15 cellular contexts compared by ENCODE assay signal in genomic region chr17:75889454-75889853, GRCh38. TPM values are rescaled to one million over a fixed set of nuclear protein-coding genes. Genes with fewer than 3 reads are reported as not detected.
DNase-seq lines count a peak whose midpoint lies in the region; ATAC-seq lines count a peak whose summit lies in the region.
"Had no signal": no experiment of that assay in that cellular context is flagged by ENCODE, and none has a peak within 500 bp of the region (broad histone marks: within the 10 kb centered on the region; RNA-seq: fewer than 3 reads in every experiment).

No MANE protein-coding gene starts in this region.

- H3K4me3 Mint-ChIP-seq in activated CD8-positive, alpha-beta memory T cell treated with anti-CD3 and anti-CD28 coated beads, Interleukin-2, amount 10 ng/mL, durations not matched to agents 7 days and 5 days: no peak overlapping the region
- no peak overlapping the region for H3K4me3 Mint-ChIP-seq in T-helper 17 cell
- H3K4me3 Mint-ChIP-seq in stimulated activated effector memory CD8-positive, alpha-beta T cell treated with anti-CD3 and anti-CD28 coated beads, Interleukin-12 subunit alpha, Interleukin-12 subunit beta, amount 100 ng/mL, for 72 hours: no peak overlapping the region
- H3K4me3 Mint-ChIP-seq: dendritic cell treated with granulocyte-macrophage colony-stimulating factor and Interleukin-4, amounts not matched to agents 40 ng/mL and 50 ng/mL, for 4 days had no signal

- peaks cover 8% of the 10 kb centered on the region for H3K4me1 Mint-ChIP-seq in activated CD8-positive, alpha-beta memory T cell treated with anti-CD3 and anti-CD28 coated beads, Interleukin-2, amount 10 ng/mL, durations not matched to agents 7 days and 5 days
- peaks cover 13% of the 10 kb centered on the region for H3K4me1 Mint-ChIP-seq in T-helper 17 cell
- peaks cover 15% of the 10 kb centered on the region for H3K4me1 Mint-ChIP-seq in stimulated activated effector memory CD8-positive, alpha-beta T cell treated with anti-CD3 and anti-CD28 coated beads, Interleukin-12 subunit alpha, Interleukin-12 subunit beta, amount 100 ng/mL, for 72 hours

- no peak for DNase-seq in activated CD8-positive, alpha-beta memory T cell treated with anti-CD3 and anti-CD28 coated beads, Interleukin-2, amount 10 ng/mL, durations not matched to agents 7 days and 5 days
- no peak for DNase-seq in activated CD8-positive, alpha-beta memory T cell treated with anti-CD3 and anti-CD28 coated beads, Interleukin-2, amount 50 U/mL, for 4 hours
- DNase-seq in T-helper 17 cell: no peak
- DNase-seq in stimulated activated effector memory CD8-positive, alpha-beta T cell treated with anti-CD3 and anti-CD28 coated beads, Interleukin-12 subunit alpha, Interleukin-12 subunit beta, amount 100 ng/mL, for 72 hours (ENCODE audit: low spot score in 2 of 2): no peak
- no peak for DNase-seq in SW 1271 (lab: John Stamatoyannopoulos, UW)
- DNase-seq: ACHN; CD8-positive, alpha-beta memory T cell; hippocampal formation; left cardiac atrium; NCI-H1930; NCI-H526 had no signal

- CTCF ChIA-PET in activated CD8-positive, alpha-beta memory T cell treated with anti-CD3 and anti-CD28 coated beads, Interleukin-2, amount 10 ng/mL, durations not matched to agents 7 days and 5 days (lab: Charles Lee): interaction anchor here (1.4 to 2.3 kb wide), 6 partner anchors 10 to 140 kb away, joined by 4 to 10 read pairs (median 4); partner anchors contain the start of genes TRIM47 and WBP2

- peaks cover 5% of the 10 kb centered on the region for H3K36me3 Mint-ChIP-seq in activated CD8-positive, alpha-beta memory T cell treated with anti-CD3 and anti-CD28 coated beads, Interleukin-2, amount 10 ng/mL, durations not matched to agents 7 days and 5 days
- no peaks in the 10 kb centered on the region for H3K36me3 Mint-ChIP-seq in T-helper 17 cell (ENCODE audit: low read depth)
- H3K36me3 Mint-ChIP-seq in stimulated activated effector memory CD8-positive, alpha-beta T cell treated with anti-CD3 and anti-CD28 coated beads, Interleukin-12 subunit alpha, Interleukin-12 subunit beta, amount 100 ng/mL, for 72 hours: peaks cover 28% of the 10 kb centered on the region

- H3K9me3 Mint-ChIP-seq in activated CD8-positive, alpha-beta memory T cell treated with anti-CD3 and anti-CD28 coated beads, Interleukin-2, amount 10 ng/mL, durations not matched to agents 7 days and 5 days (ENCODE audit: low read depth): no peaks in the 10 kb centered on the region
- H3K9me3 Mint-ChIP-seq in stimulated activated effector memory CD8-positive, alpha-beta T cell treated with anti-CD3 and anti-CD28 coated beads, Interleukin-12 subunit alpha, Interleukin-12 subunit beta, amount 100 ng/mL, for 72 hours: no peaks in the 10 kb centered on the region
- H3K9me3 Mint-ChIP-seq: CD8-positive, alpha-beta memory T cell; dendritic cell treated with granulocyte-macrophage colony-stimulating factor and Interleukin-4, amounts not matched to agents 40 ng/mL and 50 ng/mL, for 4 days had no signal

- H3K9me3 ChIP-seq in T-helper 17 cell (ENCODE audit: control insufficient read depth, low read length, poor library complexity, severe bottlenecking): no peaks in the 10 kb centered on the region
- H3K9me3 ChIP-seq: vagina had no signal

- H3K27ac Mint-ChIP-seq in activated CD8-positive, alpha-beta memory T cell treated with anti-CD3 and anti-CD28 coated beads, Interleukin-2, amount 10 ng/mL, durations not matched to agents 7 days and 5 days: peak overlapping the region; percentile 6
- peak overlapping the region; percentile 4 for H3K27ac Mint-ChIP-seq in T-helper 17 cell
- H3K27ac Mint-ChIP-seq in stimulated activated effector memory CD8-positive, alpha-beta T cell treated with anti-CD3 and anti-CD28 coated beads, Interleukin-12 subunit alpha, Interleukin-12 subunit beta, amount 100 ng/mL, for 72 hours: peak overlapping the region; percentile 9
- H3K27ac Mint-ChIP-seq: dendritic cell treated with granulocyte-macrophage colony-stimulating factor and Interleukin-4, amounts not matched to agents 40 ng/mL and 50 ng/mL, for 4 days had no signal

- ATAC-seq in activated CD8-positive, alpha-beta memory T cell treated with anti-CD3 and anti-CD28 coated beads, Interleukin-2, amount 10 ng/mL, durations not matched to agents 7 days and 5 days: no peak
- no peak for ATAC-seq in T-helper 17 cell
- peak; percentile 70 for ATAC-seq in stimulated activated effector memory CD8-positive, alpha-beta T cell treated with anti-CD3 and anti-CD28 coated beads, Interleukin-12 subunit alpha, Interleukin-12 subunit beta, amount 100 ng/mL, for 72 hours
- no peak for ATAC-seq in GM19395 (IDR thresholded peaks at IDR 0.05; ENCODE audit: unreplicated experiment)
- ATAC-seq: left cardiac atrium had no signal

- H3K27me3 Mint-ChIP-seq in activated CD8-positive, alpha-beta memory T cell treated with anti-CD3 and anti-CD28 coated beads, Interleukin-2, amount 10 ng/mL, durations not matched to agents 7 days and 5 days: no peaks in the 10 kb centered on the region
- no peaks in the 10 kb centered on the region for H3K27me3 Mint-ChIP-seq in T-helper 17 cell
- H3K27me3 Mint-ChIP-seq: CD8-positive, alpha-beta memory T cell had no signal

RNA-seq across cellular contexts. Expression of gene TRIM65, which starts 7.3 kb away (rescaled TPM):
- total RNA-seq in activated CD8-positive, alpha-beta memory T cell treated with anti-CD3 and anti-CD28 coated beads, Interleukin-2, amount 10 ng/mL, durations not matched to agents 7 days and 5 days: 10 to 100 TPM; 33.3 to 33.6 TPM
- 10 to 100 TPM; 19.8 to 23.6 TPM for total RNA-seq in T-helper 17 cell

RNA-seq across cellular contexts. Expression of gene TRIM47, which starts 11.1 kb away (rescaled TPM):
- 10 to 100 TPM; 13.4 to 24.3 TPM for total RNA-seq in activated CD8-positive, alpha-beta memory T cell treated with anti-CD3 and anti-CD28 coated beads, Interleukin-2, amount 10 ng/mL, durations not matched to agents 7 days and 5 days
- 1 to 10 TPM; 4.5 to 9.4 TPM for total RNA-seq in T-helper 17 cell

RNA-seq across cellular contexts. Expression of gene MRPL38, which starts 15.2 kb away (rescaled TPM):
- total RNA-seq in activated CD8-positive, alpha-beta memory T cell treated with anti-CD3 and anti-CD28 coated beads, Interleukin-2, amount 10 ng/mL, durations not matched to agents 7 days and 5 days: 100 to 1,000 TPM; 115 to 139 TPM
- 100 to 1,000 TPM in 1 of 2 donors, 10 to 100 TPM in 1; 93.8 to 107 TPM for total RNA-seq in T-helper 17 cell

RNA-seq across cellular contexts. Expression of gene WBP2, which starts 34.3 kb away (rescaled TPM):
- total RNA-seq in activated CD8-positive, alpha-beta memory T cell treated with anti-CD3 and anti-CD28 coated beads, Interleukin-2, amount 10 ng/mL, durations not matched to agents 7 days and 5 days: 10 to 100 TPM; 71.3 to 79.1 TPM
- total RNA-seq in T-helper 17 cell: 100 to 1,000 TPM in 1 of 2 donors, 10 to 100 TPM in 1; 86.0 to 114 TPM

RNA-seq across cellular contexts. Expression of gene UNC13D, which starts 45.2 kb away (rescaled TPM):
- 100 to 1,000 TPM; 212 to 218 TPM for total RNA-seq in activated CD8-positive, alpha-beta memory T cell treated with anti-CD3 and anti-CD28 coated beads, Interleukin-2, amount 10 ng/mL, durations not matched to agents 7 days and 5 days
- total RNA-seq in T-helper 17 cell: 100 to 1,000 TPM; 164 TPM
- total RNA-seq: RPMI7951 had no signal
